In genomic region chr14:93970967-93971634, GRCh38 we compare ENCODE assay signal across 8 cellular contexts. TPM values are rescaled to one million over a fixed set of nuclear protein-coding genes. Genes with fewer than 3 reads are reported as not detected.
DNase-seq lines count a peak whose midpoint lies in the region; ATAC-seq and TF ChIP-seq lines count a peak whose summit lies in the region.

No MANE protein-coding gene starts in this region.

- H3K27ac ChIP-seq in 22Rv1 (no peak overlapping the region), esophagus muscularis mucosa (replicated peaks in 1 of 4) (peak overlapping the region; percentile 89 to 95 (median 93)), thyroid gland (no peak overlapping the region)

- H3K4me3 ChIP-seq in esophagus muscularis mucosa (peak overlapping the region; percentile 35 to 64 (median 50)), thyroid gland (replicated peaks in 1 of 3) (no peak overlapping the region)

- H3K4me1 ChIP-seq in esophagus muscularis mucosa (peaks cover 30 to 87% (median 81%) of the 10 kb centered on the region in 4 donors), thyroid gland (no peaks in the 10 kb centered on the region)

- TF ChIP-seq CTCF in 22Rv1 (IDR thresholded peaks at IDR 0.05) (peak; percentile 29), esophagus muscularis mucosa (IDR thresholded peaks at IDR 0.05) (no peak), thyroid gland (IDR thresholded peaks at IDR 0.05) (no peak)

- WGBS in esophagus muscularis mucosa, result 34% methylated on average over 5 of the region's 15 CpGs
- WGBS in thyroid gland, 2 donors, result 60 to 70% methylated on average over 12 to 13 of the region's 15 CpGs

- TF ChIP-seq EP300 in esophagus muscularis mucosa (IDR thresholded peaks at IDR 0.05), result no peak

- DNase-seq in SW480 (ENCODE audit: low spot score) (peak; percentile 55), esophagus muscularis mucosa (ENCODE audit: extremely low spot score) (no peak), thyroid gland (no peak), NCI-H146 (lab: John Stamatoyannopoulos, UW) (no peak)
- DNase-seq in stimulated activated CD8-positive, alpha-beta memory T cell treated with anti-CD3 and anti-CD28 coated beads, Interleukin-12 subunit alpha, Interleukin-12 subunit beta, amount 100 ng/mL, for 4 hours (ENCODE audit: low read depth), result peak; percentile 31

- ATAC-seq in GM18870 (IDR thresholded peaks at IDR 0.05; ENCODE audit: unreplicated experiment) (peak; percentile 27), HG03097 (IDR thresholded peaks at IDR 0.05; ENCODE audit: low FRiP score, unreplicated experiment) (peak; percentile 38)

- H3K36me3 ChIP-seq in esophagus muscularis mucosa, result no peaks in the 10 kb centered on the region
- no peaks in the 10 kb centered on the region for H3K36me3 ChIP-seq in thyroid gland

- intact Hi-C loops in esophagus muscularis mucosa (cut with DNase I), result no loop called here
- intact Hi-C loops in thyroid gland (cut with DNase I), result no loop called here

- no peak for TF ChIP-seq POLR2A in esophagus muscularis mucosa (IDR thresholded peaks at IDR 0.05; ENCODE audit: low read depth)
- no peak for TF ChIP-seq POLR2A in thyroid gland (IDR thresholded peaks at IDR 0.05)

- H3K9me3 ChIP-seq in esophagus muscularis mucosa, result no peaks in the 10 kb centered on the region
- H3K9me3 ChIP-seq in thyroid gland, result no peaks in the 10 kb centered on the region

- no peaks in the 10 kb centered on the region for H3K27me3 ChIP-seq in esophagus muscularis mucosa
- H3K27me3 ChIP-seq in thyroid gland, result no peaks in the 10 kb centered on the region

RNA-seq across cellular contexts. Expression of gene ASB2, which starts 5.3 kb away (rescaled TPM):
- total RNA-seq in esophagus muscularis mucosa (100 to 1,000 TPM in 3 of 4 donors, 10 to 100 TPM in 1; 53.5 to 164 (median 105) TPM), thyroid gland (1 to 10 TPM in 1 of 4 donors, under 1 TPM in 2, not detected in 1; 0.67 to 3.8 (median 0.79) TPM)

RNA-seq across cellular contexts. Expression of gene CCDC197, which starts 26.0 kb away (rescaled TPM):
- total RNA-seq in esophagus muscularis mucosa (not detected), thyroid gland (not detected)

RNA-seq across cellular contexts. Expression of gene FAM181A, which starts 44.0 kb away (rescaled TPM):
- not detected for total RNA-seq in esophagus muscularis mucosa
- 1 to 10 TPM in 1 of 4 donors, under 1 TPM in 3; 0.40 to 3.6 (median 0.63) TPM for total RNA-seq in thyroid gland

RNA-seq across cellular contexts. Expression of gene OTUB2, which starts 55.0 kb away (rescaled TPM):
- under 1 TPM in 3 of 4 donors, not detected in 1; 0.42 to 0.63 (median 0.52) TPM for total RNA-seq in esophagus muscularis mucosa
- total RNA-seq in thyroid gland, result 1 to 10 TPM in 1 of 4 donors, under 1 TPM in 2, not detected in 1; 0.45 to 1.2 (median 0.54) TPM

Comparison
In these comparisons a context has a peak if more than half of its experiments do, and no peak if none do; other contexts are left out.
1. H3K27ac ChIP-seq: peak in esophagus muscularis mucosa (4 of 4); none in 22Rv1 (single experiment) and thyroid gland (0 of 3).
2. DNase-seq: peak in SW480 (single experiment) and stimulated activated CD8-positive, alpha-beta memory T cell treated with anti-CD3 and anti-CD28 coated beads, Interleukin-12 subunit alpha, Interleukin-12 subunit beta, amount 100 ng/mL, for 4 hours (single experiment); none in esophagus muscularis mucosa (single experiment), thyroid gland (0 of 2) and NCI-H146 (single experiment).
3. H3K4me3 ChIP-seq: peak in esophagus muscularis mucosa (4 of 4); none in thyroid gland (0 of 3).
4. RNA of gene ASB2, which starts 5.3 kb away (total RNA-seq): 53.5 to 164 TPM in esophagus muscularis mucosa; 0.67 to 3.8 TPM in thyroid gland; every median in the first group is over 10 times any median in the second.